ENCODE assay signal across 36 cellular contexts in the genomic region with DNA sequence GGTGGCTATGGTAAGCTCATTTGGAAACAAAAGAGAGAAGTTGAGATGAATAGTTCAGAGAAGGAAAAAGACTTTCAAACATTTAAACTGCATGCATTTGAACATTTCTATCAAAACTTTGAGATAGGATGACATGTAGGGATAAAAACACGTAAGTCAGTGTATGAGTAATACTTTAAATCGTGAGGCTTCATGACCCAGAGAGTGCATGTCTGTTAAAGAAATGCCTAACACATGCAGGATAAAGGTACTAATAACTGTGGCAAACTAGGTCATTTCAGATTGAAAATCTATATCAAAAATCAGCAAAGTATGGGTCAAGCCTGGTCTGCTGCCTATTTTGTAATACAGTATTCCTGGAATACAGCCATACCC.
"Had no signal": no experiment of that assay in that cellular context is flagged by ENCODE, and none has a peak within 500 bp of the region (broad histone marks: within the 10 kb centered on the region; RNA-seq: fewer than 3 reads in every experiment).

No MANE protein-coding gene starts in this region.

- ATAC-seq: activated naive CD4-positive, alpha-beta T cell treated with anti-CD3 and anti-CD28 coated beads, Interleukin-2, amount 50 U/mL, for 72 hours; activated T-cell treated with anti-CD3 and anti-CD28 coated beads, Interleukin-2, amount 50 U/mL, for 4 hours; PC-3; T-cell; T-helper 17 cell had no signal

- H3K4me1 Mint-ChIP-seq: activated B cell treated with CpG ODN at 0.5 μM for 24 hours; central memory CD8-positive, alpha-beta T cell; IgD-negative memory B cell; T-cell; T-helper 17 cell had no signal

- H3K27me3 Mint-ChIP-seq: activated B cell treated with CpG ODN at 0.5 μM for 24 hours; activated CD4-positive, alpha-beta memory T cell treated with anti-CD3 and anti-CD28 coated beads for 36 hours; central memory CD8-positive, alpha-beta T cell; IgD-negative memory B cell; T-cell; T-helper 17 cell had no signal

- H3K36me3 Mint-ChIP-seq: T-cell had no signal

- H3K36me3 ChIP-seq: brain microvascular endothelial cell, Peyer's patch, SJCRH30 had no signal

- H3K4me1 ChIP-seq: Peyer's patch, SJCRH30 had no signal

- H3K27ac Mint-ChIP-seq: activated B cell treated with CpG ODN at 0.5 μM for 24 hours; activated CD4-positive, alpha-beta memory T cell treated with anti-CD3 and anti-CD28 coated beads for 36 hours; activated naive CD4-positive, alpha-beta T cell treated with anti-CD3 and anti-CD28 coated beads for 36 hours; activated naive CD4-positive, alpha-beta T cell treated with anti-CD3 and anti-CD28 coated beads, Interleukin-2, amount 50 U/mL, for 72 hours; activated T-helper 1 cell treated with anti-CD3 and anti-CD28 coated beads, Interleukin-12 subunit alpha, Interleukin-12 subunit beta, Interleukin-2, Interleukin-4 antibody, amounts not matched to agents 30 ng/mL and 10 ng/mL and 1 ng/mL, durations not matched to agents 14 hours and 24 hours and 36 hours; IgD-negative memory B cell; T-cell; T-helper 17 cell had no signal

- H3K4me3 ChIP-seq: Peyer's patch, SJCRH30, SK-N-MC had no signal

- H3K4me3 Mint-ChIP-seq: activated B cell treated with CpG ODN at 0.5 μM for 24 hours; activated CD4-positive, alpha-beta memory T cell treated with anti-CD3 and anti-CD28 coated beads for 36 hours; activated naive CD4-positive, alpha-beta T cell treated with anti-CD3 and anti-CD28 coated beads for 36 hours; activated T-cell treated with anti-CD3 and anti-CD28 coated beads, Interleukin-2, amount 50 U/mL, for 4 hours; activated T-helper 1 cell treated with anti-CD3 and anti-CD28 coated beads, Interleukin-12 subunit alpha, Interleukin-12 subunit beta, Interleukin-2, Interleukin-4 antibody, amounts not matched to agents 30 ng/mL and 10 ng/mL and 1 ng/mL, durations not matched to agents 14 hours and 24 hours and 36 hours; central memory CD8-positive, alpha-beta T cell; IgD-negative memory B cell; T-cell; T-helper 17 cell had no signal

- H3K27me3 ChIP-seq: brain microvascular endothelial cell, Peyer's patch, SJCRH30 had no signal

- DNase-seq: activated B cell treated with CpG ODN at 0.5 μM for 24 hours; activated CD4-positive, alpha-beta memory T cell treated with anti-CD3 and anti-CD28 coated beads for 36 hours; activated CD4-positive, alpha-beta T cell treated with anti-CD3 and anti-CD28 coated beads for 4 hours; activated CD4-positive, alpha-beta T cell treated with anti-CD3 and anti-CD28 coated beads, Interleukin-2, amount 50 U/mL, for 1 hour; activated CD4-positive, CD25-positive, alpha-beta regulatory T cell treated with anti-CD3 and anti-CD28 coated beads, Interleukin-2, amount 50 U/mL, for 72 hours; activated CD8-positive, alpha-beta memory T cell treated with anti-CD3 and anti-CD28 coated beads, Interleukin-2, amount 50 U/mL, for 4 hours; activated gamma-delta T cell treated with Interleukin-2 at 50 U/mL for 16 hours; activated naive CD4-positive, alpha-beta T cell treated with anti-CD3 and anti-CD28 coated beads for 36 hours; activated T-cell treated with anti-CD3 and anti-CD28 coated beads for 4 hours; activated T-cell treated with anti-CD3 and anti-CD28 coated beads, Interleukin-2, amount 50 U/mL, for 4 hours; amniotic stem cell; aorta; brain microvascular endothelial cell; Kasumi-1; KG1; MM.1S; MV-4-11; NCI-H1092; NCI-H1436 treated with DMSO at 0.1 percent for 48 hours; NCI-H1694 treated with DMSO at 0.1 percent for 48 hours; NCI-H2029; NCI-H345; NCI-H524 treated with DMSO at 0.1 percent for 48 hours; PC-3; Peyer's patch; SHP77; SJCRH30; T-cell; T-helper 17 cell had no signal

- H3K27ac ChIP-seq: brain microvascular endothelial cell, Peyer's patch, RWPE1, SJCRH30, SK-N-MC, VCaP had no signal
